ENCODE assay signal across 8 cellular contexts in genomic region chr1:154607084-154607747, GRCh38. TPM values are rescaled to one million over a fixed set of nuclear protein-coding genes. Genes with fewer than 3 reads are reported as not detected.
DNase-seq lines count a peak whose midpoint lies in the region; ATAC-seq and TF ChIP-seq lines count a peak whose summit lies in the region.

No MANE protein-coding gene starts in this region.

- H3K27me3 ChIP-seq in tibial artery, result no peaks in the 10 kb centered on the region

- ATAC-seq in HG02678 (IDR thresholded peaks at IDR 0.05; ENCODE audit: unreplicated experiment) (peak; percentile 5), HG03378 (IDR thresholded peaks at IDR 0.05; ENCODE audit: unreplicated experiment) (no peak)

- intact Hi-C loops in tibial artery (cut with DNase I; ENCODE audit: low total_unique reads), result no loop called here

- peaks cover 0 to 49% (median 34%) of the 10 kb centered on the region in 4 donors for H3K4me1 ChIP-seq in tibial artery

- H3K36me3 ChIP-seq in tibial artery, result peaks cover 0 to 12% (median 4%) of the 10 kb centered on the region in 3 donors

- H3K9me3 ChIP-seq in tibial artery, result no peaks in the 10 kb centered on the region

- DNase-seq in EL (peak; percentile 60), RPMI8226 (peak; percentile 35), dedifferentiated amniotic fluid mesenchymal stem cell (ENCODE audit: extremely low spot score) (peak; percentile 40), lung microvascular endothelial cell (ENCODE audit: low read depth in 2 of 2) (peak; percentile 42 to 57), tibial artery (no peak), iPS-NIHi11 (ENCODE audit: low spot score) (no peak)

- TF ChIP-seq CTCF in tibial artery (IDR thresholded peaks at IDR 0.05), result no peak

- H3K4me3 ChIP-seq in tibial artery, result peak overlapping the region; percentile 87 to 93

- H3K27ac ChIP-seq in tibial artery, result peak overlapping the region; percentile 93 to 96

RNA-seq across cellular contexts. Expression of gene ADAR, which starts 0.8 kb away (rescaled TPM):
- total RNA-seq in lung microvascular endothelial cell, result 56.9 and 66.5 TPM in 2 replicates

RNA-seq across cellular contexts. Expression of gene CHRNB2, which starts 39.6 kb away (rescaled TPM):
- under 0.01 TPM in 1 of 2 replicates, not detected in the other for total RNA-seq in lung microvascular endothelial cell

RNA-seq across cellular contexts. Expression of gene UBE2Q1, which starts 48.8 kb away (rescaled TPM):
- 25.9 and 43.3 TPM in 2 replicates for total RNA-seq in lung microvascular endothelial cell

Comparison
In these comparisons a context has a peak if more than half of its experiments do, and no peak if none do; other contexts are left out.
1. DNase-seq: peak in EL (single experiment), RPMI8226 (single experiment), dedifferentiated amniotic fluid mesenchymal stem cell (single experiment) and lung microvascular endothelial cell (2 of 2); none in tibial artery (0 of 2) and iPS-NIHi11 (single experiment).